ENCODE assay signal across 12 cellular contexts in the genomic region with DNA sequence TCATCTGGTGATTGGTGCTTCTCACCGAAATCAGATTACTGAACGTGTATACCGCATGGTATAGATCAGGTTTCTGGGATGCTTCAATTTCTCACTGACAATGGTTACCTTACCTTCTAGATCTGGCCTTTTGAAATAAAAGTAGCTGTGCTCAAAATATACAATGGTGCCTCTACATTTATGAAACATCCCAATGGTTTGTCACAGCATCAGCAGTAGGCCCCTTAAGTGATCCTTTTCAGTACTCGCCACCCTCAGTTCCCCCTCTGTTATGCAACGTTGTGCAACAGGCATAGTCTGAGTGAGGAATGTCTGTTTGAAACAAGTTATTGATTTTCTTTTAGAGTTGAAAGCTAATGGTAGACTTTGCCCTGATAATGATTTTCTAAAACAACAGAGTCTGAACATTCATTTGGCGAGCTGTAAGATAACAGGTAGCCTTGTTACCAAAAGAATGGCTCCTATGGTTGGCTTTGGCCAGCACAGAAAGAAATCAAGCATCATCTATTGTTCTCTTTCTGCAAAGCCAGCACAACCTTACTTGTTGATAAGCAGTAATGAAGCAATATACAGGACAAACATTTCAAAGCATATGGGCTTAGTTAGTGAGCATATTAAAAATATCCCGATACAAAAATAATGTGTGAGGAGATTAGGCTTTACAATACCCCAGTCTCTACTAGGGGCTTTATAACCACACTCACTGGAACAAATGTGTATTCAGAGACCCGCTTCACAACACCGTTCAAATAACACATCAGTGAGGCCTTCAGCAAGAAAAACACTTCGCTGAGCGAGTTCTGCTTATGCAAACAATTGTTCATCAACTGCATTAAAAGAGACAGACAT.
DNase-seq lines count a peak whose midpoint lies in the region; ATAC-seq, FAIRE-seq and TF ChIP-seq lines count a peak whose summit lies in the region.
"Had no signal": no experiment of that assay in that cellular context is flagged by ENCODE, and none has a peak within 500 bp of the region (broad histone marks: within the 10 kb centered on the region; RNA-seq: fewer than 3 reads in every experiment).

No MANE protein-coding gene starts in this region.

- no peaks in the 10 kb centered on the region for H3K27me3 Mint-ChIP-seq in activated CD4-positive, alpha-beta T cell treated with anti-CD3 and anti-CD28 coated beads for 36 hours
- H3K27me3 Mint-ChIP-seq in T-cell, result no peaks in the 10 kb centered on the region
- no peaks in the 10 kb centered on the region for H3K27me3 Mint-ChIP-seq in activated CD4-positive, alpha-beta memory T cell treated with anti-CD3 and anti-CD28 coated beads, Interleukin-2, amount 10 ng/mL, durations not matched to agents 7 days and 5 days

- DNase-seq in activated CD4-positive, alpha-beta T cell treated with anti-CD3 and anti-CD28 coated beads for 36 hours, result no peak
- no peak for DNase-seq in activated CD4-positive, alpha-beta T cell treated with anti-CD3 and anti-CD28 coated beads, Interleukin-2, amount 50 U/mL, for 1 hour
- no peak for DNase-seq in T-cell
- peak; percentile 4 for DNase-seq in fibroblast of villous mesenchyme (ENCODE audit: low read depth)
- DNase-seq in small intestine, result peak; percentile 13
- no peak for DNase-seq in dorsolateral prefrontal cortex
- no peak for DNase-seq in activated CD4-positive, alpha-beta memory T cell treated with anti-CD3 and anti-CD28 coated beads, Interleukin-2, amount 10 ng/mL, durations not matched to agents 7 days and 5 days
- DNase-seq: central memory CD4-positive, alpha-beta T cell had no signal

- H3K27me3 ChIP-seq in small intestine (ENCODE audit: control insufficient read depth in 2 of 2, insufficient read depth in 2 of 2, low read length in 2 of 2) (no peaks in the 10 kb centered on the region), dorsolateral prefrontal cortex (no peaks in the 10 kb centered on the region)

- WGBS in small intestine, 3 donors, result 66 to 69% (median 69%) methylated on average over 11 of the region's 11 CpGs

- H3K4me3 Mint-ChIP-seq in activated CD4-positive, alpha-beta T cell treated with anti-CD3 and anti-CD28 coated beads for 36 hours, result no peak overlapping the region
- H3K4me3 Mint-ChIP-seq in T-cell, result peak overlapping the region; percentile 4 to 51 (median 23)
- no peak overlapping the region for H3K4me3 Mint-ChIP-seq in activated CD4-positive, alpha-beta memory T cell treated with anti-CD3 and anti-CD28 coated beads, Interleukin-2, amount 10 ng/mL, durations not matched to agents 7 days and 5 days

- H3K4me3 ChIP-seq in fibroblast of villous mesenchyme (ENCODE audit: low read depth, low read length), result no peak overlapping the region
- no peak overlapping the region for H3K4me3 ChIP-seq in small intestine (ENCODE audit: low read depth in 1 of 2, low read length in 2 of 2)
- no peak overlapping the region for H3K4me3 ChIP-seq in dorsolateral prefrontal cortex
- H3K4me3 ChIP-seq: K562 had no signal

- H3K27ac Mint-ChIP-seq in activated CD4-positive, alpha-beta T cell treated with anti-CD3 and anti-CD28 coated beads for 36 hours, result peak overlapping the region; percentile 19
- H3K27ac Mint-ChIP-seq in T-cell, result peak overlapping the region; percentile 21 to 67
- H3K27ac Mint-ChIP-seq in activated CD4-positive, alpha-beta memory T cell treated with anti-CD3 and anti-CD28 coated beads, Interleukin-2, amount 10 ng/mL, durations not matched to agents 7 days and 5 days, result no peak overlapping the region

- H3K36me3 Mint-ChIP-seq in activated CD4-positive, alpha-beta T cell treated with anti-CD3 and anti-CD28 coated beads for 36 hours (ENCODE audit: low read depth), result no peaks in the 10 kb centered on the region
- no peaks in the 10 kb centered on the region for H3K36me3 Mint-ChIP-seq in T-cell
- H3K36me3 Mint-ChIP-seq in activated CD4-positive, alpha-beta memory T cell treated with anti-CD3 and anti-CD28 coated beads, Interleukin-2, amount 10 ng/mL, durations not matched to agents 7 days and 5 days (ENCODE audit: low read depth), result no peaks in the 10 kb centered on the region

- H3K36me3 ChIP-seq in small intestine (ENCODE audit: control insufficient read depth in 2 of 2, insufficient read depth in 2 of 2, low read length in 2 of 2), result no peaks in the 10 kb centered on the region

- no peak for ATAC-seq in activated CD4-positive, alpha-beta T cell treated with anti-CD3 and anti-CD28 coated beads for 36 hours
- ATAC-seq in T-cell (replicated peaks in 1 of 4) (no peak), GM19035 (IDR thresholded peaks at IDR 0.05; ENCODE audit: unreplicated experiment) (no peak)
- ATAC-seq: K562, Panc1 had no signal

- peaks cover 23% of the 10 kb centered on the region for H3K4me1 Mint-ChIP-seq in activated CD4-positive, alpha-beta T cell treated with anti-CD3 and anti-CD28 coated beads for 36 hours
- H3K4me1 Mint-ChIP-seq in T-cell, result peaks cover 19 to 26% (median 25%) of the 10 kb centered on the region in 3 donors
- H3K4me1 Mint-ChIP-seq in activated CD4-positive, alpha-beta memory T cell treated with anti-CD3 and anti-CD28 coated beads, Interleukin-2, amount 10 ng/mL, durations not matched to agents 7 days and 5 days, result peaks cover 19% of the 10 kb centered on the region

- no peaks in the 10 kb centered on the region for H3K9me3 Mint-ChIP-seq in activated CD4-positive, alpha-beta T cell treated with anti-CD3 and anti-CD28 coated beads for 36 hours (ENCODE audit: low read depth)
- no peaks in the 10 kb centered on the region for H3K9me3 Mint-ChIP-seq in T-cell
- no peaks in the 10 kb centered on the region for H3K9me3 Mint-ChIP-seq in activated CD4-positive, alpha-beta memory T cell treated with anti-CD3 and anti-CD28 coated beads, Interleukin-2, amount 10 ng/mL, durations not matched to agents 7 days and 5 days

- TF ChIP-seq CTCF in fibroblast of villous mesenchyme (IDR thresholded peaks at IDR 0.05; ENCODE audit: insufficient read depth, low read depth, low read length) (no peak), dorsolateral prefrontal cortex (IDR thresholded peaks at IDR 0.05 in 54 of 56, conservative IDR thresholded peaks at IDR 0.05 in 2 of 56; ENCODE audit: low read depth in 1 of 56, partially characterized antibody in 56 of 56) (no peak)

- FAIRE-seq in small intestine (lab: Jason Lieb, UNC), result no peak
- FAIRE-seq: G401.6, K562 had no signal

- H3K4me1 ChIP-seq in small intestine (ENCODE audit: control insufficient read depth in 2 of 2, insufficient read depth in 1 of 2, low read depth in 1 of 2, low read length in 1 of 2), result peaks cover 0 to 8% of the 10 kb centered on the region in 2 donors

- intact Hi-C loops in activated CD4-positive, alpha-beta T cell treated with anti-CD3 and anti-CD28 coated beads for 36 hours (cut with DNase I, micrococcal nuclease), result loop anchor here (5.0 to 10.0 kb wide), 3 partner anchors 161 to 869 kb away; a partner anchor contains a TSS
- intact Hi-C loops in dorsolateral prefrontal cortex (cut with DNase I), result no loop called here

- POLR2A ChIA-PET in activated CD4-positive, alpha-beta T cell treated with anti-CD3 and anti-CD28 coated beads for 36 hours (lab: Charles Lee), result no interaction called here
- POLR2A ChIA-PET in T-cell (lab: Charles Lee), result no interaction called here
- POLR2A ChIA-PET in activated CD4-positive, alpha-beta memory T cell treated with anti-CD3 and anti-CD28 coated beads, Interleukin-2, amount 10 ng/mL, durations not matched to agents 7 days and 5 days (lab: Charles Lee), result no interaction called here

- no peak overlapping the region for H3K27ac ChIP-seq in small intestine (ENCODE audit: low read depth in 1 of 2, low read length in 1 of 2)
- H3K27ac ChIP-seq in dorsolateral prefrontal cortex, result no peak overlapping the region

- no peaks in the 10 kb centered on the region for H3K9me3 ChIP-seq in small intestine (ENCODE audit: control insufficient read depth, low read depth)

- CTCF ChIA-PET in activated CD4-positive, alpha-beta T cell treated with anti-CD3 and anti-CD28 coated beads for 36 hours (lab: Charles Lee), result no interaction called here
- CTCF ChIA-PET in T-cell (lab: Charles Lee), result no interaction called here
- CTCF ChIA-PET in activated CD4-positive, alpha-beta memory T cell treated with anti-CD3 and anti-CD28 coated beads, Interleukin-2, amount 10 ng/mL, durations not matched to agents 7 days and 5 days (lab: Charles Lee), result no interaction called here

Comparison
In these comparisons a context has a peak if more than half of its experiments do, and no peak if none do; other contexts are left out.
1. DNase-seq: peak in fibroblast of villous mesenchyme (single experiment) and small intestine (single experiment); none in activated CD4-positive, alpha-beta T cell treated with anti-CD3 and anti-CD28 coated beads for 36 hours (single experiment), activated CD4-positive, alpha-beta T cell treated with anti-CD3 and anti-CD28 coated beads, Interleukin-2, amount 50 U/mL, for 1 hour (single experiment), T-cell (0 of 34), dorsolateral prefrontal cortex (0 of 10) and activated CD4-positive, alpha-beta memory T cell treated with anti-CD3 and anti-CD28 coated beads, Interleukin-2, amount 10 ng/mL, durations not matched to agents 7 days and 5 days (single experiment).
2. H3K4me3 Mint-ChIP-seq: peak in T-cell (3 of 3); none in activated CD4-positive, alpha-beta T cell treated with anti-CD3 and anti-CD28 coated beads for 36 hours (single experiment) and activated CD4-positive, alpha-beta memory T cell treated with anti-CD3 and anti-CD28 coated beads, Interleukin-2, amount 10 ng/mL, durations not matched to agents 7 days and 5 days (single experiment).
3. intact Hi-C loops: an anchor here in activated CD4-positive, alpha-beta T cell treated with anti-CD3 and anti-CD28 coated beads for 36 hours (5.0 to 10.0 kb wide); none called in dorsolateral prefrontal cortex.